1 cellular context compared by ENCODE assay signal in genomic region chr18:55421612-55422381, GRCh38.
TF ChIP-seq lines count a peak whose summit lies in the region.

No MANE protein-coding gene starts in this region.

TF ChIP-seq in GM23338, 12 proteins besides CTCF, POLR2A, EP300 and RAD21 (continued from another document):
- TF ChIP-seq REST (IDR thresholded peaks at IDR 0.05; ENCODE audit: unreplicated experiment) (no peak), EZH2 (IDR thresholded peaks at IDR 0.05; ENCODE audit: low read depth, unreplicated experiment) (no peak)
